ENCODE assay signal across 1 cellular context in genomic region chr7:130151591-130152269, GRCh38.
TF ChIP-seq lines count a peak whose summit lies in the region.

No MANE protein-coding gene starts in this region.

TF ChIP-seq in K562, 482 proteins besides CTCF, POLR2A, EP300 and RAD21 (continued from another document and continues in another):
- TF ChIP-seq HINFP (tag; conservative IDR thresholded peaks at IDR 0.05; ENCODE audit: low read depth) (no peak), ZNF696 (CRISPR knock-in tag; conservative IDR thresholded peaks at IDR 0.05) (no peak), ZNF766 (CRISPR knock-in tag; conservative IDR thresholded peaks at IDR 0.05) (no peak), DIDO1 (tag; IDR thresholded peaks at IDR 0.05; ENCODE audit: low read depth) (no peak), ATF6 (CRISPR knock-in tag; IDR thresholded peaks at IDR 0.05) (no peak), MTF1 (CRISPR knock-in tag; IDR thresholded peaks at IDR 0.05; ENCODE audit: borderline replicate concordance) (no peak), PHF21A (IDR thresholded peaks at IDR 0.05; ENCODE audit: borderline replicate concordance, low read depth) (no peak), PHB (CRISPR knock-in tag; IDR thresholded peaks at IDR 0.05) (no peak), SIRT6 (IDR thresholded peaks at IDR 0.05; ENCODE audit: low read depth, low read length) (no peak), MLLT1 (IDR thresholded peaks at IDR 0.05) (peak in 1 of 2 experiments; percentile 16; a peak in 1 of 4 replicates), MYC (IDR thresholded peaks at IDR 0.05; ENCODE audit: low read depth, low read length) (no peak), MYC (CRISPR knock-in tag; IDR thresholded peaks at IDR 0.05; ENCODE audit: borderline replicate concordance, low read depth) (no peak), ZBTB26 (CRISPR knock-in tag; IDR thresholded peaks at IDR 0.05) (no peak), KAT8 (IDR thresholded peaks at IDR 0.05; ENCODE audit: low read depth) (no peak), NONO (IDR thresholded peaks at IDR 0.05; ENCODE audit: low read depth in 2 of 2, low read length in 1 of 2) (no peak), HNRNPH1 (optimal IDR thresholded peaks at IDR 0.05; ENCODE audit: low read depth, low read length) (no peak), ILK (tag; IDR thresholded peaks at IDR 0.05; ENCODE audit: borderline replicate concordance, low read depth) (no peak), RNF2 (IDR thresholded peaks at IDR 0.05) (no peak), STAG1 (CRISPR knock-in tag; IDR thresholded peaks at IDR 0.05; ENCODE audit: borderline replicate concordance) (no peak), RFX7 (CRISPR knock-in tag; IDR thresholded peaks at IDR 0.05) (no peak), TFE3 (CRISPR knock-in tag; IDR thresholded peaks at IDR 0.05) (no peak), SETDB1 (IDR thresholded peaks at IDR 0.05; ENCODE audit: low read length) (peak; percentile 27), CEBPG (CRISPR knock-in tag; IDR thresholded peaks at IDR 0.05) (peak; percentile 94), CEBPG (tag; conservative IDR thresholded peaks at IDR 0.05 in 1 of 2, IDR thresholded peaks at IDR 0.05 in 1 of 2) (peak; percentile 40 to 54; a peak in 2 of 4 replicates), FOXK1 (CRISPR knock-in tag; IDR thresholded peaks at IDR 0.05; ENCODE audit: borderline replicate concordance) (no peak), JUND (IDR thresholded peaks at IDR 0.05; ENCODE audit: borderline replicate concordance, low read depth, low read length) (no peak), JUND (tag; IDR thresholded peaks at IDR 0.05; ENCODE audit: borderline replicate concordance, low read depth, low read length) (no peak), PRDM10 (IDR thresholded peaks at IDR 0.05; ENCODE audit: partially characterized antibody) (no peak), GATAD2B (IDR thresholded peaks at IDR 0.05; ENCODE audit: borderline replicate concordance) (no peak), HDAC6 (IDR thresholded peaks at IDR 0.05; ENCODE audit: low read depth, low read length) (peak; percentile 88; the same call in 1 of the 2 replicates), ZNF124 (CRISPR knock-in tag; IDR thresholded peaks at IDR 0.05) (no peak), FIP1L1 (IDR thresholded peaks at IDR 0.05; ENCODE audit: low read depth, low read length, poor library complexity, severe bottlenecking) (no peak), KHSRP (IDR thresholded peaks at IDR 0.05) (no peak), ATF7 (IDR thresholded peaks at IDR 0.05) (no peak), DNMT1 (IDR thresholded peaks at IDR 0.05) (no peak), HDAC2 (IDR thresholded peaks at IDR 0.05) (no peak), CBX3 (IDR thresholded peaks at IDR 0.05; ENCODE audit: borderline replicate concordance in 1 of 2, low read length in 2 of 2) (0 out of 3 replicates have a peak, but pooled peaks of 1 of the 2 experiments have one; percentile 9), RUNX1 (IDR thresholded peaks at IDR 0.05; ENCODE audit: low read depth) (no peak), USF1 (CRISPR knock-in tag; IDR thresholded peaks at IDR 0.05) (peak; percentile 53), TARDBP (IDR thresholded peaks at IDR 0.05) (no peak), EP400 (IDR thresholded peaks at IDR 0.05) (no peak), NFIX (CRISPR knock-in tag; IDR thresholded peaks at IDR 0.05; ENCODE audit: low read depth) (no peak), NFRKB (IDR thresholded peaks at IDR 0.05; ENCODE audit: low read depth) (no peak), ZNF41 (CRISPR knock-in tag; conservative IDR thresholded peaks at IDR 0.05) (no peak), U2AF2 (optimal IDR thresholded peaks at IDR 0.05; ENCODE audit: low read depth, low read length) (no peak), MYNN (IDR thresholded peaks at IDR 0.05) (no peak), MYNN (CRISPR knock-in tag; IDR thresholded peaks at IDR 0.05) (no peak), MAFG (tag; conservative IDR thresholded peaks at IDR 0.05) (no peak), PPARD (CRISPR knock-in tag; IDR thresholded peaks at IDR 0.05) (no peak), ETS2 (tag; IDR thresholded peaks at IDR 0.05; ENCODE audit: borderline replicate concordance, poor library complexity, severe bottlenecking) (no peak), POLR3A (IDR thresholded peaks at IDR 0.05; ENCODE audit: borderline replicate concordance, extremely low read depth, insufficient read depth, insufficient read length) (no peak), NR3C1 (CRISPR knock-in tag; IDR thresholded peaks at IDR 0.05) (no peak), CHD2 (IDR thresholded peaks at IDR 0.05; ENCODE audit: low read depth, low read length) (peak; percentile 19; the same call in 1 of the 2 replicates), NR2C1 (IDR thresholded peaks at IDR 0.05) (no peak), NR2C1 (tag; IDR thresholded peaks at IDR 0.05) (no peak), AFF4 (CRISPR knock-in tag; IDR thresholded peaks at IDR 0.05) (no peak), CTBP1 (IDR thresholded peaks at IDR 0.05; ENCODE audit: borderline replicate concordance) (no peak), KDM1A (IDR thresholded peaks at IDR 0.05) (no peak), SREBF1 (IDR thresholded peaks at IDR 0.05; ENCODE audit: borderline replicate concordance, low read depth, low read length) (no peak), TRIM24 (IDR thresholded peaks at IDR 0.05) (peak; percentile 48 to 70), SIN3A (IDR thresholded peaks at IDR 0.05; ENCODE audit: borderline replicate concordance in 2 of 2, control insufficient read depth in 1 of 2, low read depth in 2 of 2, low read length in 2 of 2) (no peak)
